ENCODE assay signal across 15 cellular contexts in the genomic region with DNA sequence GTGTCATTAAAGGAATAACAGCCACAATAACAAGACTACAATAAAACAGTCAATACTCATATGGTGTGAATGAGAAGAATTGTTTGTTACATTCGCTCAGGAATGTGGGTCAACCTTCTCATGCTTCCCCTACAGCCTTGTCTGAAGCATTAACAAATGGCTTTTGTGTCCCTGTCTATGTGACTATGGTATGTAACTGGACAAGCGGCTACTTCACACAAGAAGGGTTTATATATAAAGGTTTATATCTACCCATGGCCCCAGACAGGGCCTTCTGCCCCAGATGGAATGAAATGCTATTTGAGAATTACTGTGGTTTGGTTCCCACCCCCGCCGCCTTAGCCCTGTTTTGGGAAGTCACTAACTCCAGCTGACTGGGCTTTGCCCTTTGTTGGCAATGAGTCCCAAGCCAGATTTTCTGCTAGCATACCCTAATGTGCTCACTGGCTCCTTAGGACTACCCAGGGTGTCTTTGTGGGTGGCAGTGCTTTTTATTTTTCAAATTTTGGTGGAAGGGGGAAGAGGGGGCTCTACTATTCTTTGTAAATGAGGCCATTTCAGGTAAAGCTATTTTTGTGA. TPM values are rescaled to one million over a fixed set of nuclear protein-coding genes. Genes with fewer than 3 reads are reported as not detected.
DNase-seq lines count a peak whose midpoint lies in the region; ATAC-seq, FAIRE-seq and TF ChIP-seq lines count a peak whose summit lies in the region.
"Had no signal": no experiment of that assay in that cellular context is flagged by ENCODE, and none has a peak within 500 bp of the region (broad histone marks: within the 10 kb centered on the region; RNA-seq: fewer than 3 reads in every experiment).

No MANE protein-coding gene starts in this region.

- H3K27me3 Mint-ChIP-seq in GM23338 (ENCODE audit: insufficient read depth, low read depth, poor library complexity): peaks cover 19% of the 10 kb centered on the region
- H3K27me3 Mint-ChIP-seq in astrocyte (ENCODE audit: low read depth, unreplicated experiment): peaks cover 9% of the 10 kb centered on the region
- H3K27me3 Mint-ChIP-seq in nephron (ENCODE audit: low read depth): peaks cover 20% of the 10 kb centered on the region
- peaks cover 5% of the 10 kb centered on the region for H3K27me3 Mint-ChIP-seq in activated CD8-positive, alpha-beta memory T cell treated with anti-CD3 and anti-CD28 coated beads, Interleukin-2, amount 10 ng/mL, durations not matched to agents 7 days and 5 days

- DNase-seq in AG20443 (ENCODE audit: low spot score) (peak; percentile 47), GM23338 (ENCODE audit: low spot score) (peak; percentile 34), astrocyte (ENCODE audit: low read depth) (no peak), right cardiac atrium (no peak)
- no peak for DNase-seq in activated CD8-positive, alpha-beta memory T cell treated with anti-CD3 and anti-CD28 coated beads, Interleukin-2, amount 10 ng/mL, durations not matched to agents 7 days and 5 days
- no peak for DNase-seq in activated T-cell treated with anti-CD3 and anti-CD28 coated beads, Interleukin-2, amount 50 U/mL, for 1 hour
- DNase-seq: CD4-positive, alpha-beta memory T cell; DMS79; H9; NCI-H1105 treated with DMSO at 0.1 percent for 48 hours; NCI-H1694 treated with DMSO at 0.1 percent for 48 hours; Peyer's patch; Right ventricle myocardium superior had no signal

- H3K27ac ChIP-seq in GM23338 (ENCODE audit: low read depth) (no peak overlapping the region), astrocyte (ENCODE audit: low read depth, low read length) (no peak overlapping the region), right cardiac atrium (ENCODE audit: low read length) (no peak overlapping the region)
- H3K27ac ChIP-seq: Peyer's patch had no signal

- H3K4me1 ChIP-seq in GM23338 (ENCODE audit: insufficient read depth): peaks cover 11% of the 10 kb centered on the region
- no peaks in the 10 kb centered on the region for H3K4me1 ChIP-seq in astrocyte (ENCODE audit: insufficient read depth, low read length)
- H3K4me1 ChIP-seq in right cardiac atrium (ENCODE audit: control insufficient read depth, insufficient read depth, low read length): no peaks in the 10 kb centered on the region
- H3K4me1 ChIP-seq: Peyer's patch had no signal

- H3K36me3 ChIP-seq in GM23338 (ENCODE audit: insufficient read depth): no peaks in the 10 kb centered on the region
- H3K36me3 ChIP-seq in astrocyte (ENCODE audit: insufficient read depth, low read length): no peaks in the 10 kb centered on the region
- H3K36me3 ChIP-seq: Peyer's patch had no signal

- ATAC-seq in GM23338 (peak; percentile 82), right cardiac atrium (no peak), HG03571 (IDR thresholded peaks at IDR 0.05; ENCODE audit: unreplicated experiment) (no peak)
- ATAC-seq in activated CD8-positive, alpha-beta memory T cell treated with anti-CD3 and anti-CD28 coated beads, Interleukin-2, amount 10 ng/mL, durations not matched to agents 7 days and 5 days: no peak

- CTCF ChIA-PET in activated CD8-positive, alpha-beta memory T cell treated with anti-CD3 and anti-CD28 coated beads, Interleukin-2, amount 10 ng/mL, durations not matched to agents 7 days and 5 days (lab: Charles Lee): no interaction called here

- no peak overlapping the region for H3K27ac Mint-ChIP-seq in GM23338
- H3K27ac Mint-ChIP-seq in astrocyte (ENCODE audit: unreplicated experiment): peak overlapping the region; percentile 66
- no peak overlapping the region for H3K27ac Mint-ChIP-seq in nephron
- H3K27ac Mint-ChIP-seq in activated CD8-positive, alpha-beta memory T cell treated with anti-CD3 and anti-CD28 coated beads, Interleukin-2, amount 10 ng/mL, durations not matched to agents 7 days and 5 days: no peak overlapping the region
- H3K27ac Mint-ChIP-seq: CD4-positive, alpha-beta memory T cell; H9 had no signal

- H3F3A ChIP-seq in GM23338 (replicated peaks; ENCODE audit: low read depth): no peaks in the 10 kb centered on the region

- 82% methylated on average over 4 of the region's 4 CpGs for WGBS in right cardiac atrium

- no peak for FAIRE-seq in astrocyte (lab: Jason Lieb, UNC)

- H3K36me3 Mint-ChIP-seq in GM23338 (ENCODE audit: low read depth) (no peaks in the 10 kb centered on the region), astrocyte (ENCODE audit: low read depth, unreplicated experiment) (no peaks in the 10 kb centered on the region), nephron (ENCODE audit: low read depth) (no peaks in the 10 kb centered on the region)
- H3K36me3 Mint-ChIP-seq in activated CD8-positive, alpha-beta memory T cell treated with anti-CD3 and anti-CD28 coated beads, Interleukin-2, amount 10 ng/mL, durations not matched to agents 7 days and 5 days: no peaks in the 10 kb centered on the region
- H3K36me3 Mint-ChIP-seq: CD4-positive, alpha-beta memory T cell had no signal

- H3K9ac ChIP-seq in astrocyte (ENCODE audit: low read length): no peak overlapping the region

- H3K9me3 ChIP-seq in astrocyte (ENCODE audit: insufficient read depth, low read depth, low read length): no peaks in the 10 kb centered on the region
- no peaks in the 10 kb centered on the region for H3K9me3 ChIP-seq in right cardiac atrium (ENCODE audit: control insufficient read depth, low read length)
- H3K9me3 ChIP-seq: Peyer's patch had no signal

- intact Hi-C loops in right cardiac atrium (cut with DNase I): no loop called here

- H3K9me3 Mint-ChIP-seq in GM23338 (no peaks in the 10 kb centered on the region), astrocyte (ENCODE audit: unreplicated experiment) (no peaks in the 10 kb centered on the region), nephron (no peaks in the 10 kb centered on the region)
- no peaks in the 10 kb centered on the region for H3K9me3 Mint-ChIP-seq in activated CD8-positive, alpha-beta memory T cell treated with anti-CD3 and anti-CD28 coated beads, Interleukin-2, amount 10 ng/mL, durations not matched to agents 7 days and 5 days (ENCODE audit: low read depth)
- H3K9me3 Mint-ChIP-seq: H9 had no signal

- H3K4me1 Mint-ChIP-seq in GM23338 (peaks cover 12% of the 10 kb centered on the region), astrocyte (ENCODE audit: low read depth, unreplicated experiment) (peaks cover 23% of the 10 kb centered on the region), nephron (peaks cover 7% of the 10 kb centered on the region)
- no peaks in the 10 kb centered on the region for H3K4me1 Mint-ChIP-seq in activated CD8-positive, alpha-beta memory T cell treated with anti-CD3 and anti-CD28 coated beads, Interleukin-2, amount 10 ng/mL, durations not matched to agents 7 days and 5 days
- H3K4me1 Mint-ChIP-seq: CD4-positive, alpha-beta memory T cell had no signal

- TF ChIP-seq CTCF in GM23338 (conservative IDR thresholded peaks at IDR 0.05; ENCODE audit: low read depth in 2 of 2) (no peak), astrocyte (IDR thresholded peaks at IDR 0.05; ENCODE audit: insufficient read depth, low read depth, low read length) (no peak), nephron (IDR thresholded peaks at IDR 0.05; ENCODE audit: unreplicated experiment in 3 of 3) (no peak)

- H3K27me3 ChIP-seq in GM23338 (ENCODE audit: insufficient read depth) (peaks cover 45% of the 10 kb centered on the region), astrocyte (ENCODE audit: insufficient read depth, low read length) (peaks cover under 1% of the 10 kb centered on the region), right cardiac atrium (ENCODE audit: control insufficient read depth, insufficient read depth) (peaks cover 2% of the 10 kb centered on the region)
- H3K27me3 ChIP-seq: Peyer's patch had no signal

- H3K4me3 ChIP-seq in GM23338 (no peak overlapping the region), astrocyte (ENCODE audit: insufficient read depth, low read depth, low read length) (no peak overlapping the region), right cardiac atrium (ENCODE audit: low read length) (no peak overlapping the region)
- H3K4me3 ChIP-seq: Peyer's patch had no signal

- H4K20me1 ChIP-seq in GM23338 (replicated peaks; ENCODE audit: insufficient read depth): no peaks in the 10 kb centered on the region
- no peaks in the 10 kb centered on the region for H4K20me1 ChIP-seq in astrocyte (ENCODE audit: insufficient read depth, low read length)

- H3K79me2 ChIP-seq in GM23338 (replicated peaks; ENCODE audit: insufficient read depth): no peaks in the 10 kb centered on the region
- no peaks in the 10 kb centered on the region for H3K79me2 ChIP-seq in astrocyte (ENCODE audit: insufficient read depth, low read length)

- H3K4me3 Mint-ChIP-seq in GM23338: no peak overlapping the region
- no peak overlapping the region for H3K4me3 Mint-ChIP-seq in astrocyte (ENCODE audit: unreplicated experiment)
- peak overlapping the region in 2 of 3 experiments; percentile 19 to 44 for H3K4me3 Mint-ChIP-seq in nephron
- no peak overlapping the region for H3K4me3 Mint-ChIP-seq in activated CD8-positive, alpha-beta memory T cell treated with anti-CD3 and anti-CD28 coated beads, Interleukin-2, amount 10 ng/mL, durations not matched to agents 7 days and 5 days
- H3K4me3 Mint-ChIP-seq: CD4-positive, alpha-beta memory T cell; H9 had no signal

- 0 out of 2 replicates have a peak overlapping the region, but pooled peaks have one; percentile 42 for H3K4me2 ChIP-seq in GM23338
- no peak overlapping the region for H3K4me2 ChIP-seq in astrocyte (ENCODE audit: low read length)

- no peaks in the 10 kb centered on the region for H3K9me2 ChIP-seq in GM23338 (ENCODE audit: insufficient read depth)

- no peak overlapping the region for H2AFZ ChIP-seq in GM23338
- no peak overlapping the region for H2AFZ ChIP-seq in astrocyte (ENCODE audit: low read depth, low read length)

TF ChIP-seq in GM23338, 12 proteins besides CTCF, POLR2A, EP300 and RAD21 (continues in another document):
- TF ChIP-seq EZH2 (IDR thresholded peaks at IDR 0.05; ENCODE audit: low read depth, unreplicated experiment): no peak
- TF ChIP-seq, protein P1, sequence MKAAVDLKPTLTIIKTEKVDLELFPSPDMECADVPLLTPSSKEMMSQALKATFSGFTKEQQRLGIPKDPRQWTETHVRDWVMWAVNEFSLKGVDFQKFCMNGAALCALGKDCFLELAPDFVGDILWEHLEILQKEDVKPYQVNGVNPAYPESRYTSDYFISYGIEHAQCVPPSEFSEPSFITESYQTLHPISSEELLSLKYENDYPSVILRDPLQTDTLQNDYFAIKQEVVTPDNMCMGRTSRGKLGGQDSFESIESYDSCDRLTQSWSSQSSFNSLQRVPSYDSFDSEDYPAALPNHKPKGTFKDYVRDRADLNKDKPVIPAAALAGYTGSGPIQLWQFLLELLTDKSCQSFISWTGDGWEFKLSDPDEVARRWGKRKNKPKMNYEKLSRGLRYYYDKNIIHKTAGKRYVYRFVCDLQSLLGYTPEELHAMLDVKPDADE (IDR thresholded peaks at IDR 0.05): no peak

RNA-seq across cellular contexts. Expression of a gene that starts 39.4 kb away (rescaled TPM):
- total RNA-seq in GM23338 (2014; rRNA removed; shearing (Covaris generic)): not detected in 2 replicates
- 0.21 TPM in 1 of 2 replicates, not detected in the other for polyA plus RNA-seq in GM23338 (2016; fragmentation: Nextera tagmentation; extraction: Ambion mirVana)
- 2.1 and 6.6 TPM in 2 replicates for total RNA-seq in astrocyte
- total RNA-seq in right cardiac atrium: 1 to 10 TPM in 2 of 4 donors, under 1 TPM in 2; 0.53 to 1.6 (median 0.92) TPM
- 0.57 TPM for polyA plus RNA-seq in right cardiac atrium
- under 1 TPM; 0.18 to 0.21 TPM for total RNA-seq in activated CD8-positive, alpha-beta memory T cell treated with anti-CD3 and anti-CD28 coated beads, Interleukin-2, amount 10 ng/mL, durations not matched to agents 7 days and 5 days
- total RNA-seq: CD4-positive, alpha-beta memory T cell had no signal
- polyA plus RNA-seq: CD4-positive, alpha-beta memory T cell had no signal

Comparison
In these comparisons a context has a peak if more than half of its experiments do, and no peak if none do; other contexts are left out.
1. DNase-seq: peak in AG20443 (single experiment) and GM23338 (single experiment); none in astrocyte (single experiment), right cardiac atrium (0 of 3), activated CD8-positive, alpha-beta memory T cell treated with anti-CD3 and anti-CD28 coated beads, Interleukin-2, amount 10 ng/mL, durations not matched to agents 7 days and 5 days (single experiment) and activated T-cell treated with anti-CD3 and anti-CD28 coated beads, Interleukin-2, amount 50 U/mL, for 1 hour (single experiment).
2. H3K4me3 Mint-ChIP-seq: peak in nephron (2 of 3); none in GM23338 (single experiment), astrocyte (single experiment) and activated CD8-positive, alpha-beta memory T cell treated with anti-CD3 and anti-CD28 coated beads, Interleukin-2, amount 10 ng/mL, durations not matched to agents 7 days and 5 days (single experiment).